In the genomic region with DNA sequence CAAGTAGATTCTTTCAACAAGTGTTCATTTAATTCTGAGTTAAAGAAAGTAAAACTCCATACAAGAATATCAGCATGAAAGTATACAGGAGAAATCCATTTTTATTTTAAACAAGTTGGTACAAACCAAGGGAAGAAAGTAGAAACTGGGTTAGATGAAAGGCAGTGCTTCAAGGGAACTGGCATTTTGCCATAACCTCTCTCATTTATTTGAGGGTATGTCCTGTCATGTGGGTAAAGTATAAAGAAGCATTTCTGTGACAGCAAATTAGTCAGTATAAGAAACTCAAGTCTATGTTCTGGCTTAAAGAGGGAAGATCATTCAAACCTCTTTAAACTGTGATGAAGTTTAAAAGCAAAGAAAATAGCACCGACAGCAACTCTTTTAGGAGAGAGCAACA, we compare ENCODE assay signal across 24 cellular contexts. TPM values are rescaled to one million over a fixed set of nuclear protein-coding genes. Genes with fewer than 3 reads are reported as not detected.
"Had no signal": no experiment of that assay in that cellular context is flagged by ENCODE, and none has a peak within 500 bp of the region (broad histone marks: within the 10 kb centered on the region; RNA-seq: fewer than 3 reads in every experiment).

No MANE protein-coding gene starts in this region.

- H3K9me3 ChIP-seq: neutrophil, ovary, prostate gland, testis, uterus had no signal

- H3K27ac Mint-ChIP-seq: activated CD8-positive, alpha-beta T cell treated with anti-CD3 and anti-CD28 coated beads, Interleukin-2, amount 10 ng/mL, durations not matched to agents 7 days and 5 days; activated T-helper 1 cell treated with anti-CD3 and anti-CD28 coated beads, Interleukin-12 subunit alpha, Interleukin-12 subunit beta, Interleukin-2, Interleukin-4 antibody, amounts not matched to agents 30 ng/mL and 10 ng/mL and 1 ng/mL, durations not matched to agents 14 hours and 24 hours and 36 hours; dendritic cell treated with granulocyte-macrophage colony-stimulating factor and Interleukin-4, amounts not matched to agents 40 ng/mL and 50 ng/mL, for 4 days; natural killer cell treated with Interleukin-12 subunit alpha and Interleukin-12 subunit beta and Interleukin-15 and Interleukin-18, amount 100 ng/mL, for 72 hours; stimulated activated naive B cell treated with anti-CD40 and anti-IgM and Interleukin-4, amounts not matched to agents 10 μg/mL and 1 μg/mL and 100 μg/mL, for 72 hours had no signal

- H3K9me3 Mint-ChIP-seq: activated T-helper 1 cell treated with anti-CD3 and anti-CD28 coated beads, Interleukin-12 subunit alpha, Interleukin-12 subunit beta, Interleukin-2, Interleukin-4 antibody, amounts not matched to agents 30 ng/mL and 10 ng/mL and 1 ng/mL, durations not matched to agents 14 hours and 24 hours and 36 hours; dendritic cell treated with granulocyte-macrophage colony-stimulating factor and Interleukin-4, amounts not matched to agents 40 ng/mL and 50 ng/mL, for 4 days; natural killer cell treated with Interleukin-12 subunit alpha and Interleukin-12 subunit beta and Interleukin-15 and Interleukin-18, amount 100 ng/mL, for 72 hours had no signal

- H3K4me3 ChIP-seq: ovary, prostate gland, testis, uterus had no signal

- H3K4me1 ChIP-seq: prostate gland, testis, uterus had no signal

- FAIRE-seq: frontal cortex had no signal

- H3K27me3 Mint-ChIP-seq: dendritic cell treated with granulocyte-macrophage colony-stimulating factor and Interleukin-4, amounts not matched to agents 40 ng/mL and 50 ng/mL, for 4 days; natural killer cell treated with Interleukin-12 subunit alpha and Interleukin-12 subunit beta and Interleukin-15 and Interleukin-18, amount 100 ng/mL, for 72 hours had no signal

- H3K36me3 ChIP-seq: brain microvascular endothelial cell, neutrophil, ovary, prostate gland, uterus had no signal

- H3K36me3 Mint-ChIP-seq: natural killer cell treated with Interleukin-12 subunit alpha and Interleukin-12 subunit beta and Interleukin-15 and Interleukin-18, amount 100 ng/mL, for 72 hours; stimulated activated naive B cell treated with anti-CD40 and anti-IgM and Interleukin-4, amounts not matched to agents 10 μg/mL and 1 μg/mL and 100 μg/mL, for 72 hours had no signal

- H3K4me3 Mint-ChIP-seq: activated CD8-positive, alpha-beta T cell treated with anti-CD3 and anti-CD28 coated beads, Interleukin-2, amount 10 ng/mL, durations not matched to agents 7 days and 5 days; activated T-helper 1 cell treated with anti-CD3 and anti-CD28 coated beads, Interleukin-12 subunit alpha, Interleukin-12 subunit beta, Interleukin-2, Interleukin-4 antibody, amounts not matched to agents 30 ng/mL and 10 ng/mL and 1 ng/mL, durations not matched to agents 14 hours and 24 hours and 36 hours; dendritic cell treated with granulocyte-macrophage colony-stimulating factor and Interleukin-4, amounts not matched to agents 40 ng/mL and 50 ng/mL, for 4 days; natural killer cell treated with Interleukin-12 subunit alpha and Interleukin-12 subunit beta and Interleukin-15 and Interleukin-18, amount 100 ng/mL, for 72 hours; stimulated activated naive B cell treated with anti-CD40 and anti-IgM and Interleukin-4, amounts not matched to agents 10 μg/mL and 1 μg/mL and 100 μg/mL, for 72 hours had no signal

- H3K27ac ChIP-seq: brain microvascular endothelial cell, neutrophil, ovary, prostate gland, testis, uterus had no signal

- ATAC-seq: activated CD8-positive, alpha-beta T cell treated with anti-CD3 and anti-CD28 coated beads, Interleukin-2, amount 10 ng/mL, durations not matched to agents 7 days and 5 days; left ventricle myocardium superior; natural killer cell treated with Interleukin-12 subunit alpha and Interleukin-12 subunit beta and Interleukin-15 and Interleukin-18, amount 100 ng/mL, for 72 hours; stimulated activated naive B cell treated with anti-CD40 and anti-IgM and Interleukin-4, amounts not matched to agents 10 μg/mL and 1 μg/mL and 100 μg/mL, for 72 hours had no signal

- DNase-seq: activated CD4-positive, alpha-beta T cell treated with anti-CD3 and anti-CD28 coated beads for 1 hour; activated CD4-positive, alpha-beta T cell treated with anti-CD3 and anti-CD28 coated beads, Interleukin-2, amount 50 U/mL, for 1 hour; activated CD8-positive, alpha-beta T cell treated with anti-CD3 and anti-CD28 coated beads, Interleukin-2, amount 10 ng/mL, durations not matched to agents 7 days and 5 days; activated gamma-delta T cell; activated naive CD4-positive, alpha-beta T cell treated with anti-CD3 and anti-CD28 coated beads, Interleukin-2, amount 50 U/mL, for 16 hours; brain microvascular endothelial cell; effector CD8-positive, alpha-beta T cell; hypothalamus; left ventricle myocardium superior; mammary epithelial cell; ovary; stimulated activated CD4-positive, alpha-beta T cell treated with anti-CD3 and anti-CD28 coated beads, Interleukin-2, amount 100 ng/mL, for 48 hours; stimulated activated CD8-positive, alpha-beta memory T cell treated with anti-CD3 and anti-CD28 coated beads, Interleukin-4, amount 100 ng/mL, for 48 hours; stimulated activated naive B cell treated with anti-CD40 and anti-IgM and Interleukin-4, amounts not matched to agents 10 μg/mL and 1 μg/mL and 100 μg/mL, for 72 hours; testis; trophoblast cell; uterus had no signal

- H3K27me3 ChIP-seq: brain microvascular endothelial cell, neutrophil, ovary, testis, uterus had no signal

- H3K4me1 Mint-ChIP-seq: stimulated activated naive B cell treated with anti-CD40 and anti-IgM and Interleukin-4, amounts not matched to agents 10 μg/mL and 1 μg/mL and 100 μg/mL, for 72 hours had no signal

RNA-seq across cellular contexts. Expression of a gene that starts 32.0 kb away (rescaled TPM):
- total RNA-seq: activated CD8-positive, alpha-beta T cell treated with anti-CD3 and anti-CD28 coated beads, Interleukin-2, amount 10 ng/mL, durations not matched to agents 7 days and 5 days; activated T-helper 1 cell treated with anti-CD3 and anti-CD28 coated beads, Interleukin-12 subunit alpha, Interleukin-12 subunit beta, Interleukin-2, Interleukin-4 antibody, amounts not matched to agents 30 ng/mL and 10 ng/mL and 1 ng/mL, durations not matched to agents 14 hours and 24 hours and 36 hours; left ventricle myocardium superior; mammary epithelial cell; natural killer cell treated with Interleukin-12 subunit alpha and Interleukin-12 subunit beta and Interleukin-15 and Interleukin-18, amount 100 ng/mL, for 72 hours; prostate gland had no signal
- polyA plus RNA-seq: esophagus, mammary epithelial cell, ovary had no signal
